ENCODE assay signal across 16 cellular contexts in genomic region chr5:16588434-16589214, GRCh38. TPM values are rescaled to one million over a fixed set of nuclear protein-coding genes. Genes with fewer than 3 reads are reported as not detected.
DNase-seq lines count a peak whose midpoint lies in the region; ATAC-seq and TF ChIP-seq lines count a peak whose summit lies in the region.
"Had no signal": no experiment of that assay in that cellular context is flagged by ENCODE, and none has a peak within 500 bp of the region (broad histone marks: within the 10 kb centered on the region; RNA-seq: fewer than 3 reads in every experiment).

No MANE protein-coding gene starts in this region.

- H3K9me3 Mint-ChIP-seq in naive thymus-derived CD8-positive, alpha-beta T cell: peaks cover 0 to 3% (median 0%) of the 10 kb centered on the region in 9 donors
- H3K9me3 Mint-ChIP-seq: T-cell had no signal

- no peak for TF ChIP-seq CTCF in heart left ventricle (IDR thresholded peaks at IDR 0.05)

- POLR2A ChIA-PET in naive thymus-derived CD8-positive, alpha-beta T cell (lab: Charles Lee): no interaction called here

- peak overlapping the region in 1 of 10 donors; percentile 5 for H3K4me3 Mint-ChIP-seq in naive thymus-derived CD8-positive, alpha-beta T cell
- H3K4me3 Mint-ChIP-seq: activated CD8-positive, alpha-beta memory T cell treated with anti-CD3 and anti-CD28 coated beads, Interleukin-2, amount 10 ng/mL, durations not matched to agents 7 days and 5 days; T-cell had no signal

- 41 to 53% (median 51%) methylated on average over 10 of the region's 10 CpGs for WGBS in heart left ventricle, 4 donors

- peaks cover 50 to 85% (median 70%) of the 10 kb centered on the region in 4 donors for H3K4me1 Mint-ChIP-seq in naive thymus-derived CD8-positive, alpha-beta T cell
- H3K4me1 Mint-ChIP-seq: activated CD8-positive, alpha-beta memory T cell treated with anti-CD3 and anti-CD28 coated beads, Interleukin-2, amount 10 ng/mL, durations not matched to agents 7 days and 5 days had no signal

- TF ChIP-seq POLR2A in heart left ventricle (IDR thresholded peaks at IDR 0.05): no peak

- H3K27ac Mint-ChIP-seq in naive thymus-derived CD8-positive, alpha-beta T cell: peak overlapping the region in 8 of 10 donors; percentile 10 to 67 (median 54)
- H3K27ac Mint-ChIP-seq: activated CD8-positive, alpha-beta memory T cell treated with anti-CD3 and anti-CD28 coated beads, Interleukin-2, amount 10 ng/mL, durations not matched to agents 7 days and 5 days had no signal

- no peaks in the 10 kb centered on the region for H3K27me3 ChIP-seq in heart left ventricle

- H3K36me3 ChIP-seq in heart left ventricle: no peaks in the 10 kb centered on the region

- H3K36me3 Mint-ChIP-seq in naive thymus-derived CD8-positive, alpha-beta T cell: peaks cover 9 to 51% (median 39%) of the 10 kb centered on the region in 3 donors

- no peaks in the 10 kb centered on the region for H3K27me3 Mint-ChIP-seq in naive thymus-derived CD8-positive, alpha-beta T cell
- H3K27me3 Mint-ChIP-seq: activated CD8-positive, alpha-beta memory T cell treated with anti-CD3 and anti-CD28 coated beads, Interleukin-2, amount 10 ng/mL, durations not matched to agents 7 days and 5 days; T-cell had no signal

- DNase-seq in COLO668 (lab: John Stamatoyannopoulos, UW; ENCODE audit: unreplicated experiment) (peak; percentile 53), NCI-H146 (lab: John Stamatoyannopoulos, UW) (peak; percentile 42), heart left ventricle (no peak), amniotic stem cell (lab: John Stamatoyannopoulos, UW) (no peak), activated gamma-delta T cell (lab: John Stamatoyannopoulos, UW) (no peak), T-helper 2 cell (no peak)
- no peak for DNase-seq in naive thymus-derived CD8-positive, alpha-beta T cell
- no peak for DNase-seq in activated CD4-positive, CD25-positive, alpha-beta regulatory T cell treated with anti-CD3 and anti-CD28 coated beads, Interleukin-2, amount 50 U/mL, for 72 hours
- DNase-seq: activated CD4-positive, CD25-positive, alpha-beta regulatory T cell; activated CD8-positive, alpha-beta memory T cell treated with anti-CD3 and anti-CD28 coated beads, Interleukin-2, amount 10 ng/mL, durations not matched to agents 7 days and 5 days; dermis blood vessel endothelial cell; DMS79; NCI-H1092; NCI-H524 treated with DMSO at 0.1 percent for 48 hours; T-cell had no signal

- intact Hi-C loops in heart left ventricle (cut with DNase I): no loop called here

- H3K27ac ChIP-seq in heart left ventricle: peak overlapping the region in 11 of 12 donors; percentile 3 to 61 (median 37)

- no peak overlapping the region for H3K4me3 ChIP-seq in heart left ventricle

- peak; percentile 50 to 82 (median 65) for ATAC-seq in heart left ventricle
- ATAC-seq in naive thymus-derived CD8-positive, alpha-beta T cell: no peak
- ATAC-seq: activated CD8-positive, alpha-beta memory T cell treated with anti-CD3 and anti-CD28 coated beads, Interleukin-2, amount 10 ng/mL, durations not matched to agents 7 days and 5 days; esophagus mucosa; T-cell had no signal

- H3K9me3 ChIP-seq in heart left ventricle: no peaks in the 10 kb centered on the region

- H3K4me1 ChIP-seq in heart left ventricle: peaks cover 0 to 46% (median 11%) of the 10 kb centered on the region in 12 donors

RNA-seq across cellular contexts. Expression of gene RETREG1, which starts 28.2 kb away (rescaled TPM):
- 100 to 1,000 TPM in 8 of 9 donors, 10 to 100 TPM in 1; 80.3 to 219 (median 173) TPM for total RNA-seq in heart left ventricle
- polyA plus RNA-seq in heart left ventricle: 100 to 1,000 TPM in 1 of 2 donors, 10 to 100 TPM in 1; 24.5 to 110 TPM
- total RNA-seq in naive thymus-derived CD8-positive, alpha-beta T cell: 10 to 100 TPM; 78.3 to 78.7 TPM
- polyA plus RNA-seq in naive thymus-derived CD8-positive, alpha-beta T cell: 100 to 1,000 TPM in 2 of 3 donors, 10 to 100 TPM in 1; 69.9 to 129 (median 126) TPM

Comparison
In these comparisons a context has a peak if more than half of its experiments do, and no peak if none do; other contexts are left out.
1. DNase-seq: peak in COLO668 (single experiment) and NCI-H146 (single experiment); none in heart left ventricle (0 of 5), naive thymus-derived CD8-positive, alpha-beta T cell (0 of 10), amniotic stem cell (single experiment), activated gamma-delta T cell (single experiment), activated CD4-positive, CD25-positive, alpha-beta regulatory T cell treated with anti-CD3 and anti-CD28 coated beads, Interleukin-2, amount 50 U/mL, for 72 hours (single experiment) and T-helper 2 cell (0 of 5).
2. ATAC-seq: peak in heart left ventricle (4 of 4); none in naive thymus-derived CD8-positive, alpha-beta T cell (0 of 2).